Comparison of ENCODE assay signal across 8 cellular contexts in genomic region chr1:151593651-151594625, GRCh38. TPM values are rescaled to one million over a fixed set of nuclear protein-coding genes. Genes with fewer than 3 reads are reported as not detected.
A peak's percentile ranks its signal among the peaks of the same experiment; 100 is the strongest.
DNase-seq lines count a peak whose midpoint lies in the region; ATAC-seq and TF ChIP-seq lines count a peak whose summit lies in the region.

No MANE protein-coding gene starts in this region.

- POLR2A ChIA-PET in HEK293 (lab: Yijun Ruan, JAX), result interaction anchor here (0.6 to 1.8 kb wide), 3 partner anchors 26 to 54 kb away, joined by 3 to 9 read pairs (median 3); partner anchors contain the start of gene TUFT1

- H3K27ac ChIP-seq in HEK293 (ENCODE audit: extremely low read depth, low read depth, low read length) (peak overlapping the region; percentile 8; the same call in 1 of the 2 replicates), right lobe of liver (no peak overlapping the region)

- peak overlapping the region; percentile 59 for H3K4me3 Mint-ChIP-seq in dendritic cell treated with granulocyte-macrophage colony-stimulating factor and Interleukin-4, amounts not matched to agents 40 ng/mL and 50 ng/mL, for 4 days

- no peaks in the 10 kb centered on the region for H3K36me3 ChIP-seq in HEK293 (ENCODE audit: control insufficient read depth in 2 of 2, insufficient read depth in 1 of 2, low read length in 2 of 2)
- H3K36me3 ChIP-seq in right lobe of liver, result no peaks in the 10 kb centered on the region

- 16% methylated on average over 14 of the region's 23 CpGs for WGBS in right lobe of liver (ENCODE audit: insufficient coverage, low coverage, low lambda C conversion rate, missing lambda C conversion rate)

- DNase-seq in CD1c-positive myeloid dendritic cell (ENCODE audit: extremely low spot score), result peak; percentile 71
- DNase-seq in NCI-H226, result peak; percentile 28
- DNase-seq in activated CD4-positive, alpha-beta T cell treated with anti-CD3 and anti-CD28 coated beads, Interleukin-2, amount 50 U/mL, for 1 hour, result peak; percentile 88
- peak; percentile 87 to 91 (median 88) for DNase-seq in right lobe of liver
- DNase-seq in stimulated activated CD8-positive, alpha-beta memory T cell treated with anti-CD3 and anti-CD28 coated beads, Interleukin-12 subunit alpha, Interleukin-12 subunit beta, amount 100 ng/mL, for 1 hour (ENCODE audit: low read depth), result peak; percentile 78

- H3K27me3 ChIP-seq in right lobe of liver, result no peaks in the 10 kb centered on the region

- ATAC-seq in right lobe of liver, result peak; percentile 87 to 98 (median 95)
- no peak for ATAC-seq in HG03045 (IDR thresholded peaks at IDR 0.05; ENCODE audit: unreplicated experiment)

- H3K4me1 ChIP-seq in HEK293 (ENCODE audit: control insufficient read depth, insufficient read depth, low read length) (peaks cover 11% of the 10 kb centered on the region), right lobe of liver (no peaks in the 10 kb centered on the region)

- H3K36me3 Mint-ChIP-seq in dendritic cell treated with granulocyte-macrophage colony-stimulating factor and Interleukin-4, amounts not matched to agents 40 ng/mL and 50 ng/mL, for 4 days (ENCODE audit: low read depth), result no peaks in the 10 kb centered on the region

- peaks cover 15% of the 10 kb centered on the region for H3K9me3 Mint-ChIP-seq in dendritic cell treated with granulocyte-macrophage colony-stimulating factor and Interleukin-4, amounts not matched to agents 40 ng/mL and 50 ng/mL, for 4 days

- intact Hi-C loops in dendritic cell treated with granulocyte-macrophage colony-stimulating factor and Interleukin-4, amounts not matched to agents 40 ng/mL and 50 ng/mL, for 4 days (cut with micrococcal nuclease), result no loop called here
- intact Hi-C loops in right lobe of liver (cut with DNase I), result loop anchor here (10.0 kb wide), 2 partner anchors 49 to 141 kb away; partner anchors contain the start of gene TUFT1 (in 1 of the 2)

- H3K4me3 ChIP-seq in HEK293 (ENCODE audit: low read depth, low read length), result no peak overlapping the region
- H3K4me3 ChIP-seq in right lobe of liver, result no peak overlapping the region

- no peaks in the 10 kb centered on the region for H3K9me3 ChIP-seq in HEK293 (ENCODE audit: control insufficient read depth, insufficient read depth, low read depth, low read length)
- H3K9me3 ChIP-seq in right lobe of liver, result no peaks in the 10 kb centered on the region

- CTCF ChIA-PET in HEK293 (lab: Yijun Ruan, JAX), result interaction anchor here (0.5 to 5.0 kb wide), 47 partner anchors 10 to 1069 kb away, joined by 3 to 34 read pairs (median 5); partner anchors contain the start of genes RIIAD1, RORC and TUFT1

- TF ChIP-seq POLR2A in right lobe of liver (IDR thresholded peaks at IDR 0.05), result no peak

- TF ChIP-seq CTCF in HEK293 (tag by site-specific recombination; IDR thresholded peaks at IDR 0.05) (peak; percentile 69; the same call in 1 of the 2 replicates), right lobe of liver (IDR thresholded peaks at IDR 0.05) (peak; percentile 79 to 97 (median 96))

- H3K27ac Mint-ChIP-seq in dendritic cell treated with granulocyte-macrophage colony-stimulating factor and Interleukin-4, amounts not matched to agents 40 ng/mL and 50 ng/mL, for 4 days, result peak overlapping the region; percentile 37

- peaks cover 4% of the 10 kb centered on the region for H3K27me3 Mint-ChIP-seq in dendritic cell treated with granulocyte-macrophage colony-stimulating factor and Interleukin-4, amounts not matched to agents 40 ng/mL and 50 ng/mL, for 4 days

- peaks cover 13% of the 10 kb centered on the region for H3K4me1 Mint-ChIP-seq in dendritic cell treated with granulocyte-macrophage colony-stimulating factor and Interleukin-4, amounts not matched to agents 40 ng/mL and 50 ng/mL, for 4 days (ENCODE audit: low read depth)

TF ChIP-seq in HEK293, 187 proteins besides CTCF, POLR2A, EP300 and RAD21 (continues in another document):
- TF ChIP-seq ZNF155 (tag by site-specific recombination; IDR thresholded peaks at IDR 0.05) (no peak), MZF1 (tag by site-specific recombination; IDR thresholded peaks at IDR 0.05; ENCODE audit: borderline replicate concordance) (no peak), ZNF521 (tag by site-specific recombination; IDR thresholded peaks at IDR 0.05) (no peak), PRDM6 (tag by site-specific recombination; IDR thresholded peaks at IDR 0.05) (no peak), ZNF211 (tag by site-specific recombination; IDR thresholded peaks at IDR 0.05; ENCODE audit: low read depth) (no peak), ZNF629 (tag by site-specific recombination; IDR thresholded peaks at IDR 0.05) (peak; percentile 44; the same call in 1 of the 2 replicates), ZNF302 (tag by site-specific recombination; IDR thresholded peaks at IDR 0.05; ENCODE audit: low read depth) (no peak), GLIS2 (tag by site-specific recombination; IDR thresholded peaks at IDR 0.05) (peak; percentile 84), ZNF549 (tag by site-specific recombination; IDR thresholded peaks at IDR 0.05) (no peak), ZNF354C (tag by site-specific recombination; IDR thresholded peaks at IDR 0.05; ENCODE audit: borderline replicate concordance, low read depth) (no peak), TCF7L2 (IDR thresholded peaks at IDR 0.05; ENCODE audit: borderline replicate concordance, low read depth, low read length) (no peak), ZNF133 (tag by site-specific recombination; IDR thresholded peaks at IDR 0.05) (no peak), ZNF654 (tag by site-specific recombination; IDR thresholded peaks at IDR 0.05; ENCODE audit: low read depth) (peak; percentile 83), SCRT1 (tag by site-specific recombination; IDR thresholded peaks at IDR 0.05; ENCODE audit: borderline replicate concordance) (peak; percentile 40; the same call in 1 of the 2 replicates), TRIM28 (IDR thresholded peaks at IDR 0.05; ENCODE audit: borderline replicate concordance, low read length) (no peak; the same call in 1 of the 2 replicates), ZBTB17 (tag by site-specific recombination; IDR thresholded peaks at IDR 0.05) (peak; percentile 46), ZNF530 (tag by site-specific recombination; IDR thresholded peaks at IDR 0.05; ENCODE audit: low read depth) (no peak), ZEB2 (tag by site-specific recombination; IDR thresholded peaks at IDR 0.05) (peak; percentile 80), ZNF362 (tag by site-specific recombination; IDR thresholded peaks at IDR 0.05) (peak; percentile 95), GLIS1 (tag by site-specific recombination; IDR thresholded peaks at IDR 0.05) (peak; percentile 88), ZNF23 (tag by site-specific recombination; IDR thresholded peaks at IDR 0.05; ENCODE audit: borderline replicate concordance) (no peak), ZBTB20 (tag by site-specific recombination; IDR thresholded peaks at IDR 0.05) (no peak), SP3 (tag by site-specific recombination; IDR thresholded peaks at IDR 0.05) (no peak), ZNF768 (tag by site-specific recombination; IDR thresholded peaks at IDR 0.05) (no peak), YY1 (tag by site-specific recombination; IDR thresholded peaks at IDR 0.05) (0 out of 2 replicates have a peak, but pooled peaks have one; percentile 24), ZNF341 (tag by site-specific recombination; IDR thresholded peaks at IDR 0.05; ENCODE audit: low read depth) (no peak), ZNF558 (tag by site-specific recombination; IDR thresholded peaks at IDR 0.05) (0 out of 2 replicates have a peak, but pooled peaks have one; percentile 12), SP7 (tag by site-specific recombination; IDR thresholded peaks at IDR 0.05) (peak; percentile 52; the same call in 1 of the 2 replicates), INSM2 (tag by site-specific recombination; IDR thresholded peaks at IDR 0.05) (no peak), ZNF223 (tag by site-specific recombination; IDR thresholded peaks at IDR 0.05) (no peak), ZNF776 (tag by site-specific recombination; IDR thresholded peaks at IDR 0.05; ENCODE audit: borderline replicate concordance) (no peak)

RNA-seq across cellular contexts. Expression of gene SNX27, which starts 17.9 kb away (rescaled TPM):
- total RNA-seq in right lobe of liver, result 10 to 100 TPM; 14.9 to 21.4 (median 16.9) TPM

RNA-seq across cellular contexts. Expression of gene TUFT1, which starts 53.8 kb away (rescaled TPM):
- total RNA-seq in right lobe of liver, result 1 to 10 TPM; 1.6 to 8.0 (median 3.1) TPM

Comparison
In these comparisons a context has a peak if more than half of its experiments do, and no peak if none do; other contexts are left out.
1. DNase-seq: peak in every context shown above with its lines; median percentile 88 in activated CD4-positive, alpha-beta T cell treated with anti-CD3 and anti-CD28 coated beads, Interleukin-2, amount 50 U/mL, for 1 hour; 88 in right lobe of liver; 78 in stimulated activated CD8-positive, alpha-beta memory T cell treated with anti-CD3 and anti-CD28 coated beads, Interleukin-12 subunit alpha, Interleukin-12 subunit beta, amount 100 ng/mL, for 1 hour; 71 in CD1c-positive myeloid dendritic cell; 28 in NCI-H226.